ENCODE assay signal across 15 cellular contexts in genomic region chr12:6250343-6250742, GRCh38. TPM values are rescaled to one million over a fixed set of nuclear protein-coding genes. Genes with fewer than 3 reads are reported as not detected.
DNase-seq lines count a peak whose midpoint lies in the region; ATAC-seq, FAIRE-seq and TF ChIP-seq lines count a peak whose summit lies in the region.
"Had no signal": no experiment of that assay in that cellular context is flagged by ENCODE, and none has a peak within 500 bp of the region (broad histone marks: within the 10 kb centered on the region; RNA-seq: fewer than 3 reads in every experiment).

No MANE protein-coding gene starts in this region.

- no peak overlapping the region for H3K4me3 ChIP-seq in fibroblast of villous mesenchyme (ENCODE audit: low read depth, low read length)

- ATAC-seq in SK-N-SH treated with all-trans-retinoic acid at 6 μM for 48 hours (peak; percentile 61), HG03045 (IDR thresholded peaks at IDR 0.05; ENCODE audit: unreplicated experiment) (no peak)
- ATAC-seq: left colon had no signal

- peak; percentile 49 for DNase-seq in EH (ENCODE audit: low read depth)
- peak; percentile 36 for DNase-seq in fibroblast of villous mesenchyme (ENCODE audit: low read depth)
- peak; percentile 65 for DNase-seq in myocyte (ENCODE audit: low read depth)
- DNase-seq in RCC 7860 (ENCODE audit: low spot score): no peak
- DNase-seq in NCI-H128 (lab: John Stamatoyannopoulos, UW; ENCODE audit: unreplicated experiment): no peak
- no peak for DNase-seq in kidney tubule cell (ENCODE audit: low spot score)
- DNase-seq: activated naive CD4-positive, alpha-beta T cell treated with Interleukin-2 at 50 U/mL for 16 hours; AML-193; central memory CD4-positive, alpha-beta T cell; left colon; MV-4-11; NCI-H2171; NK-92 treated with Interleukin-12 subunit alpha and Interleukin-12 subunit beta, amount 100 ng/mL, for 24 hours had no signal

- FAIRE-seq in RCC 7860 (lab: Jason Lieb, UNC): no peak

- no peak for TF ChIP-seq CTCF in fibroblast of villous mesenchyme (IDR thresholded peaks at IDR 0.05; ENCODE audit: insufficient read depth, low read depth, low read length)

TF ChIP-seq in SK-N-SH treated with all-trans-retinoic acid at 6 μM for 48 hours, 23 proteins besides CTCF, POLR2A, EP300 and RAD21:
- TF ChIP-seq TSHZ2 (CRISPR knock-in tag; IDR thresholded peaks at IDR 0.05) (0 out of 2 replicates have a peak, but pooled peaks have one; percentile 34), PPARA (CRISPR knock-in tag; IDR thresholded peaks at IDR 0.05; ENCODE audit: borderline replicate concordance) (no peak), TCF4 (CRISPR knock-in tag; IDR thresholded peaks at IDR 0.05; ENCODE audit: borderline replicate concordance) (peak; percentile 34; the same call in 1 of the 2 replicates), ESRRG (CRISPR knock-in tag; IDR thresholded peaks at IDR 0.05) (no peak), ARNTL (CRISPR knock-in tag; IDR thresholded peaks at IDR 0.05; ENCODE audit: borderline replicate concordance, low read depth) (no peak)

RNA-seq across cellular contexts. Expression of gene CD9, which starts 50.1 kb away (rescaled TPM):
- total RNA-seq in fibroblast of villous mesenchyme: 120 and 209 TPM in 2 replicates
- total RNA-seq in myocyte: 16.4 and 22.7 TPM in 2 replicates
- polyA plus RNA-seq in myocyte (2012): 35.3 TPM

Comparison
In these comparisons a context has a peak if more than half of its experiments do, and no peak if none do; other contexts are left out.
1. DNase-seq: peak in EH (single experiment), fibroblast of villous mesenchyme (single experiment) and myocyte (single experiment); none in RCC 7860 (single experiment), NCI-H128 (single experiment) and kidney tubule cell (single experiment).